14 cellular contexts compared by ENCODE assay signal in genomic region chr1:92587445-92587844, GRCh38.
DNase-seq lines count a peak whose midpoint lies in the region; ATAC-seq, FAIRE-seq and TF ChIP-seq lines count a peak whose summit lies in the region.
"Had no signal": no experiment of that assay in that cellular context is flagged by ENCODE, and none has a peak within 500 bp of the region (broad histone marks: within the 10 kb centered on the region; RNA-seq: fewer than 3 reads in every experiment).

No MANE protein-coding gene starts in this region.

- H3K4me1 Mint-ChIP-seq in activated naive CD4-positive, alpha-beta T cell treated with anti-CD3 and anti-CD28 coated beads, Interleukin-2, amount 50 U/mL, for 24 hours: peaks cover 54% of the 10 kb centered on the region
- H3K4me1 Mint-ChIP-seq in WTC11: no peaks in the 10 kb centered on the region

- no peaks in the 10 kb centered on the region for H3K9me3 ChIP-seq in kidney (ENCODE audit: control insufficient read depth in 1 of 2, low read length in 2 of 2)
- H3K9me3 ChIP-seq: suprapubic skin had no signal

- peak; percentile 39 for ATAC-seq in GM21529 (IDR thresholded peaks at IDR 0.05; ENCODE audit: unreplicated experiment)
- no peak for ATAC-seq in HG03097 (IDR thresholded peaks at IDR 0.05; ENCODE audit: low FRiP score, unreplicated experiment)
- no peak for ATAC-seq in WTC11
- ATAC-seq: naive thymus-derived CD4-positive, alpha-beta T cell; T-cell had no signal

- CTCF ChIA-PET in GM10248 (lab: Yijun Ruan, JAX) (interaction anchor here (1.2 to 1.3 kb wide), 3 partner anchors 16 to 66 kb away, joined by 3 to 4 read pairs (median 3); no protein-coding TSS in a partner anchor), WTC11 (lab: Charles Lee) (no interaction called here)

- H3K27ac ChIP-seq in kidney (ENCODE audit: low read depth in 2 of 2, low read length in 2 of 2): no peak overlapping the region
- H3K27ac ChIP-seq: suprapubic skin had no signal

- no peak overlapping the region for H3K9ac ChIP-seq in kidney (ENCODE audit: low read length in 2 of 2)

- POLR2A ChIA-PET in GM10248 (lab: Yijun Ruan, JAX): interaction anchor here (0.6 kb wide), 1 partner anchor 21 kb away, joined by 9 read pairs; no protein-coding TSS in a partner anchor
- POLR2A ChIA-PET in WTC11 (lab: Charles Lee): no interaction called here

- no peaks in the 10 kb centered on the region for H3K27me3 Mint-ChIP-seq in activated naive CD4-positive, alpha-beta T cell treated with anti-CD3 and anti-CD28 coated beads, Interleukin-2, amount 50 U/mL, for 24 hours
- no peaks in the 10 kb centered on the region for H3K27me3 Mint-ChIP-seq in WTC11 (ENCODE audit: low read depth)
- H3K27me3 Mint-ChIP-seq: naive thymus-derived CD4-positive, alpha-beta T cell; T-cell had no signal

- peaks cover 5% of the 10 kb centered on the region for H3K36me3 Mint-ChIP-seq in activated naive CD4-positive, alpha-beta T cell treated with anti-CD3 and anti-CD28 coated beads, Interleukin-2, amount 50 U/mL, for 24 hours
- H3K36me3 Mint-ChIP-seq in WTC11: peaks cover 27% of the 10 kb centered on the region
- H3K36me3 Mint-ChIP-seq: T-cell had no signal

- intact Hi-C loops in kidney (cut with DNase I): no loop called here

- peak overlapping the region; percentile 92 for H3K27ac Mint-ChIP-seq in activated naive CD4-positive, alpha-beta T cell treated with anti-CD3 and anti-CD28 coated beads, Interleukin-2, amount 50 U/mL, for 24 hours
- H3K27ac Mint-ChIP-seq in WTC11: no peak overlapping the region
- H3K27ac Mint-ChIP-seq: T-cell had no signal

- no peaks in the 10 kb centered on the region for H3K36me3 ChIP-seq in kidney (ENCODE audit: control insufficient read depth in 1 of 2, insufficient read depth in 2 of 2, low read length in 2 of 2)

- peak; percentile 48 for DNase-seq in GM10248 (ENCODE audit: extremely low spot score)
- no peak for DNase-seq in GM12891 (ENCODE audit: insufficient read length, low spot score)
- no peak for DNase-seq in kidney
- no peak for DNase-seq in WTC11 (ENCODE audit: low spot score)
- DNase-seq: DMS 273 treated with DMSO at 0.1 percent for 48 hours; NCI-H1417 treated with DMSO at 0.1 percent for 48 hours; NK-92 treated with Interleukin-12 subunit alpha and Interleukin-12 subunit beta, amount 100 ng/mL, for 24 hours; T-cell had no signal

- peak; percentile 26 for FAIRE-seq in GM12891 (lab: Jason Lieb, UNC)
- FAIRE-seq in kidney (lab: Jason Lieb, UNC): no peak

- no peak overlapping the region for H3K4me3 ChIP-seq in kidney (ENCODE audit: low read length in 2 of 2)
- H3K4me3 ChIP-seq: smooth muscle cell, suprapubic skin had no signal

- no peaks in the 10 kb centered on the region for H3K4me1 ChIP-seq in kidney (ENCODE audit: control insufficient read depth in 1 of 2, insufficient read depth in 1 of 2, low read depth in 1 of 2, low read length in 2 of 2)
- H3K4me1 ChIP-seq: suprapubic skin had no signal

- no peak for TF ChIP-seq POLR2A in GM12891 (IDR thresholded peaks at IDR 0.05; ENCODE audit: low read depth, low read length)

- peaks cover 16% of the 10 kb centered on the region for H3K9me3 Mint-ChIP-seq in activated naive CD4-positive, alpha-beta T cell treated with anti-CD3 and anti-CD28 coated beads, Interleukin-2, amount 50 U/mL, for 24 hours
- H3K9me3 Mint-ChIP-seq in WTC11: peaks cover 22% of the 10 kb centered on the region

- TF ChIP-seq CTCF in GM10248 (IDR thresholded peaks at IDR 0.05; ENCODE audit: control extremely low read depth, extremely low read depth, low read depth, missing control alignments) (no peak), kidney (IDR thresholded peaks at IDR 0.05; ENCODE audit: borderline replicate concordance, extremely low read depth, insufficient read depth) (no peak), WTC11 (IDR thresholded peaks at IDR 0.05) (no peak)

- peak overlapping the region; percentile 69 for H3K4me3 Mint-ChIP-seq in activated naive CD4-positive, alpha-beta T cell treated with anti-CD3 and anti-CD28 coated beads, Interleukin-2, amount 50 U/mL, for 24 hours
- H3K4me3 Mint-ChIP-seq in WTC11: no peak overlapping the region
- H3K4me3 Mint-ChIP-seq: naive thymus-derived CD4-positive, alpha-beta T cell; T-cell had no signal

TF ChIP-seq in GM12891, 5 proteins besides CTCF, POLR2A, EP300 and RAD21:
- TF ChIP-seq POU2F2 (IDR thresholded peaks at IDR 0.05; ENCODE audit: low read depth, low read length) (no peak), SPI1 (IDR thresholded peaks at IDR 0.05; ENCODE audit: low read depth, low read length) (peak; percentile 66)
TF ChIP-seq in GM12891: peak in this region for 1.

TF ChIP-seq in WTC11, 78 proteins besides CTCF, POLR2A, EP300 and RAD21:
- no peak for TF ChIP-seq ARID4B (CRISPR knock-in tag; IDR thresholded peaks at IDR 0.05; ENCODE audit: borderline replicate concordance)
- no peak for TF ChIP-seq ZNF425 (CRISPR knock-in tag; conservative IDR thresholded peaks at IDR 0.05)
- TF ChIP-seq NR2C2 (CRISPR knock-in tag; IDR thresholded peaks at IDR 0.05): no peak
- no peak for TF ChIP-seq SP1 (CRISPR knock-in tag; conservative IDR thresholded peaks at IDR 0.05)
- no peak for TF ChIP-seq ATF3 (CRISPR knock-in tag; conservative IDR thresholded peaks at IDR 0.05)
- TF ChIP-seq GRHL2 (CRISPR knock-in tag; IDR thresholded peaks at IDR 0.05; ENCODE audit: insufficient replicate concordance, severe bottlenecking): no peak
- TF ChIP-seq ZBTB21 (CRISPR knock-in tag; IDR thresholded peaks at IDR 0.05; ENCODE audit: borderline replicate concordance): no peak
- no peak for TF ChIP-seq ZNF232 (CRISPR knock-in tag; IDR thresholded peaks at IDR 0.05)
- TF ChIP-seq OVOL2 (CRISPR knock-in tag; IDR thresholded peaks at IDR 0.05; ENCODE audit: borderline replicate concordance): no peak
- TF ChIP-seq EMX1 (CRISPR knock-in tag; IDR thresholded peaks at IDR 0.05): no peak
